ENCODE assay signal across 12 cellular contexts in genomic region chrX:34559325-34559724, GRCh38.
DNase-seq lines count a peak whose midpoint lies in the region; ATAC-seq, FAIRE-seq and TF ChIP-seq lines count a peak whose summit lies in the region.
"Had no signal": no experiment of that assay in that cellular context is flagged by ENCODE, and none has a peak within 500 bp of the region (broad histone marks: within the 10 kb centered on the region; RNA-seq: fewer than 3 reads in every experiment).

No MANE protein-coding gene starts in this region.

- no peak overlapping the region for H2AFZ ChIP-seq in H9 (ENCODE audit: low read length)

- ATAC-seq in HG03108 (IDR thresholded peaks at IDR 0.05; ENCODE audit: unreplicated experiment) (no peak), HG03378 (IDR thresholded peaks at IDR 0.05; ENCODE audit: unreplicated experiment) (no peak)

- DNase-seq in GDM1 (lab: John Stamatoyannopoulos, UW) (peak; percentile 10), H9 (peak; percentile 92), WERI-Rb-1 (peak; percentile 13), GM12892 (ENCODE audit: insufficient read length) (no peak), NCI-H524 treated with DMSO at 0.1 percent for 48 hours (lab: John Stamatoyannopoulos, UW) (no peak)
- DNase-seq: occipital lobe, OCI-M1 had no signal

- H3K4ac ChIP-seq in H9 (ENCODE audit: low read depth, low read length), result no peak overlapping the region; the same call in 1 of the 2 replicates

- no peak overlapping the region for H2AK5ac ChIP-seq in H9 (ENCODE audit: insufficient read length, low read length)

- no CpG with 5 or more reads among the region's 1 CpG for WGBS in H9 (ENCODE audit: extremely low coverage, insufficient read length, low lambda C conversion rate)

- H3K4me2 ChIP-seq in H9 (ENCODE audit: insufficient read depth, insufficient read length, low read length), result no peak overlapping the region

- no peak overlapping the region for H3T11ph ChIP-seq in H9 (ENCODE audit: low read length)

- TF ChIP-seq POLR2A in GM12892 (IDR thresholded peaks at IDR 0.05; ENCODE audit: low read depth, low read length), result no peak

- no peak overlapping the region for H2BK12ac ChIP-seq in H9 (ENCODE audit: insufficient read length, low read depth, low read length)

- H3K4me3 Mint-ChIP-seq in H9, result no peak overlapping the region

- H4K5ac ChIP-seq in H9 (ENCODE audit: insufficient read length, low read depth, low read length), result no peak overlapping the region

- H4K91ac ChIP-seq in H9 (ENCODE audit: insufficient read length, low read depth, low read length), result no peak overlapping the region

- peak overlapping the region; percentile 34 for H3K27ac ChIP-seq in H9 (ENCODE audit: insufficient read length, low read depth, low read length)
- no peak overlapping the region for H3K27ac ChIP-seq in WERI-Rb-1
- H3K27ac ChIP-seq: thoracic aorta had no signal

- peaks cover 3 to 55% of the 10 kb centered on the region in 2 experiments; a peak in 4 of 5 replicates for H3K9me3 Mint-ChIP-seq in H9

- peaks cover 67 to 72% of the 10 kb centered on the region in 2 experiments for H3K4me1 Mint-ChIP-seq in H9

- no peak overlapping the region for H2BK15ac ChIP-seq in H9 (ENCODE audit: low read depth, low read length)

- peaks cover 30% of the 10 kb centered on the region for H3K27me3 Mint-ChIP-seq in H9 (ENCODE audit: low read depth)

- H3K9ac ChIP-seq in H9 (ENCODE audit: extremely low read depth, insufficient read length, low read length), result no peak overlapping the region

- H2BK20ac ChIP-seq in H9 (ENCODE audit: low read depth, low read length, poor library complexity, severe bottlenecking), result no peak overlapping the region

- H3K79me2 ChIP-seq in H9 (ENCODE audit: insufficient read depth, low read length), result no peaks in the 10 kb centered on the region

- H3K18ac ChIP-seq in H9 (ENCODE audit: insufficient read length, low read depth, low read length), result no peak overlapping the region

- no peak for FAIRE-seq in GM12892 (lab: Jason Lieb, UNC)
- FAIRE-seq: TTC549 had no signal

- H3K9me3 ChIP-seq in H9 (ENCODE audit: control insufficient read depth, low read depth, low read length) (no peaks in the 10 kb centered on the region), WERI-Rb-1 (ENCODE audit: severe bottlenecking) (no peaks in the 10 kb centered on the region), iPS-18c (ENCODE audit: control insufficient read depth, insufficient read depth, low read length) (no peaks in the 10 kb centered on the region)
- H3K9me3 ChIP-seq: thoracic aorta had no signal

- H3K4me3 ChIP-seq in WERI-Rb-1 (ENCODE audit: low read depth, low read length) (no peak overlapping the region), iPS-18c (ENCODE audit: insufficient read depth, low read depth, low read length) (peak overlapping the region; percentile 11; the same call in 1 of the 2 replicates)
- H3K4me3 ChIP-seq: thoracic aorta had no signal

- H3K4me1 ChIP-seq in H9 (ENCODE audit: insufficient read depth, low read length), result peaks cover 14% of the 10 kb centered on the region; the same call in 1 of the 2 replicates

- H3K27me3 ChIP-seq in H9 (ENCODE audit: insufficient read depth, low read length), result no peaks in the 10 kb centered on the region; the same call in 1 of the 2 replicates
- no peaks in the 10 kb centered on the region for H3K27me3 ChIP-seq in WERI-Rb-1 (ENCODE audit: insufficient read depth, low read depth, severe bottlenecking)

- peak overlapping the region; percentile 6 to 97 (median 16); a peak in 2 of 7 replicates for H3K27ac Mint-ChIP-seq in H9

- no peaks in the 10 kb centered on the region for H3K23me2 ChIP-seq in H9 (ENCODE audit: insufficient read length, low read depth, low read length, poor library complexity, severe bottlenecking)

- no peak overlapping the region for H4K8ac ChIP-seq in H9 (replicated peaks; ENCODE audit: insufficient read length, low read depth, low read length)

- no peak for TF ChIP-seq CTCF in H9 (conservative IDR thresholded peaks at IDR 0.05)
- TF ChIP-seq CTCF in WERI-Rb-1 (IDR thresholded peaks at IDR 0.05; ENCODE audit: low read depth, low read length), result no peak

- no peak overlapping the region for H2BK120ac ChIP-seq in H9 (ENCODE audit: low read depth, low read length, poor library complexity, severe bottlenecking)

- peaks cover 0 to 4% (median 1%) of the 10 kb centered on the region in 3 experiments; a peak in 4 of 7 replicates for H3K36me3 Mint-ChIP-seq in H9 (ENCODE audit: insufficient read depth in 1 of 3, low read depth in 3 of 3)

- no peak overlapping the region for H2BK5ac ChIP-seq in H9 (ENCODE audit: insufficient read length, low read length)

- H3K14ac ChIP-seq in H9 (ENCODE audit: insufficient read depth, low read length), result no peak overlapping the region

- no peak overlapping the region for H3K23ac ChIP-seq in H9 (ENCODE audit: insufficient read length, low read depth, low read length)

- H4K20me1 ChIP-seq in H9 (ENCODE audit: control insufficient read depth, insufficient read depth, insufficient read length), result no peaks in the 10 kb centered on the region

- H3K56ac ChIP-seq in H9 (ENCODE audit: insufficient read length, low read depth, low read length), result no peak overlapping the region

- no peaks in the 10 kb centered on the region for H3K36me3 ChIP-seq in WERI-Rb-1
- H3K36me3 ChIP-seq: thoracic aorta had no signal

- no peaks in the 10 kb centered on the region for H3K79me1 ChIP-seq in H9 (ENCODE audit: insufficient read depth, low read depth, low read length, poor library complexity, severe bottlenecking)

Comparison
In these comparisons a context has a peak if more than half of its experiments do, and no peak if none do; other contexts are left out.
1. DNase-seq: peak in GDM1 (single experiment), H9 (single experiment) and WERI-Rb-1 (single experiment); none in GM12892 (single experiment) and NCI-H524 treated with DMSO at 0.1 percent for 48 hours (single experiment).